22 cellular contexts compared by ENCODE assay signal in genomic region chr10:28987555-28988320, GRCh38.
"Had no signal": no experiment of that assay in that cellular context is flagged by ENCODE, and none has a peak within 500 bp of the region (broad histone marks: within the 10 kb centered on the region; RNA-seq: fewer than 3 reads in every experiment).

No MANE protein-coding gene starts in this region.

- H3K27ac ChIP-seq: esophagus squamous epithelium, hepatocyte, left ventricle myocardium inferior, lower lobe of right lung, neutrophil, right atrium auricular region, sigmoid colon, suprapubic skin, thyroid gland, upper lobe of left lung, vagina had no signal

- H3K27ac Mint-ChIP-seq: naive thymus-derived CD8-positive, alpha-beta T cell had no signal

- H3K36me3 Mint-ChIP-seq: naive thymus-derived CD8-positive, alpha-beta T cell had no signal

- H3K36me3 ChIP-seq: esophagus squamous epithelium, left ventricle myocardium inferior, lower lobe of right lung, neutrophil, right atrium auricular region, sigmoid colon, suprapubic skin, thyroid gland, upper lobe of left lung, vagina had no signal

- H3K4me3 Mint-ChIP-seq: naive thymus-derived CD8-positive, alpha-beta T cell had no signal

- H3K27me3 ChIP-seq: esophagus squamous epithelium, hepatocyte, neutrophil, right atrium auricular region, sigmoid colon, suprapubic skin, thyroid gland, upper lobe of left lung, vagina had no signal

- H3K4me3 ChIP-seq: esophagus squamous epithelium, hepatocyte, left ventricle myocardium inferior, lower lobe of right lung, right atrium auricular region, sigmoid colon, suprapubic skin, thyroid gland, upper lobe of left lung, vagina had no signal

- DNase-seq: cortex of kidney; effector memory CD4-positive, alpha-beta T cell; esophagus squamous epithelium; foreskin fibroblast; kidney; left cardiac atrium; left ventricle myocardium inferior; lower lobe of right lung; naive thymus-derived CD8-positive, alpha-beta T cell; posterior cingulate gyrus; sigmoid colon; small intestine; stimulated activated CD4-positive, alpha-beta T cell treated with anti-CD3 and anti-CD28 coated beads, Interleukin-2, amount 100 ng/mL, for 48 hours; stimulated activated naive CD8-positive, alpha-beta T cell treated with anti-CD3 and anti-CD28 coated beads, Interleukin-15, Interleukin-2, amounts not matched to agents 100 U/mL and 50 U/mL, for 24 hours; thyroid gland; upper lobe of left lung had no signal

- H3K79me2 ChIP-seq: hepatocyte had no signal

- FAIRE-seq: endometrium, kidney, small intestine had no signal

- ATAC-seq: left cardiac atrium; lower lobe of right lung; naive thymus-derived CD8-positive, alpha-beta T cell; stimulated activated naive CD8-positive, alpha-beta T cell treated with anti-CD3 and anti-CD28 coated beads, Interleukin-15, Interleukin-2, amounts not matched to agents 100 U/mL and 50 U/mL, for 24 hours had no signal

- H3K9me3 ChIP-seq: esophagus squamous epithelium, left ventricle myocardium inferior, lower lobe of right lung, neutrophil, right atrium auricular region, sigmoid colon, suprapubic skin, thyroid gland, upper lobe of left lung, vagina had no signal

- H3K4me2 ChIP-seq: hepatocyte had no signal

- H2AFZ ChIP-seq: hepatocyte had no signal

- H3K9me3 Mint-ChIP-seq: naive thymus-derived CD8-positive, alpha-beta T cell had no signal
